Comparison of ENCODE assay signal across 9 cellular contexts in the genomic region with DNA sequence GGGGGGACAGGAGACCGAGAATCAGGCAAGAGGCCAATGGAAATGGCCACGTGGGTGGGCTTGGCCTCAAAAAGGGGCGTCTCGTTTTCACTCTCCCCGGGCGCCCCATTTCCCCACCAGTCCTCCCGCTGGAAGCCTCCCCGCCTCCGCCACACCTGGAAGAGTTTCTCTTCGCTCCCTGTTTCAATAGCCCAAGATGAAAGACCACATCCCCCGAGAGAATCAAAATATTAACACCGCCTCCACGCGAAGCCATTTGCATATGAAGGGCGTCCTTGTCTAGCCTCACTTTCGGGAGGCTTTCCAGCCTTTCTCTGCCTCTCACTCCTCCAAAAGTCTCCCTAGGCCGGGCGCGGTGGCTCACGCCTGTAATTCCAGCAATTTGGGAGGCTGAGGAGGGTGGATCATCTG. TPM values are rescaled to one million over a fixed set of nuclear protein-coding genes. Genes with fewer than 3 reads are reported as not detected.
DNase-seq lines count a peak whose midpoint lies in the region; ATAC-seq and TF ChIP-seq lines count a peak whose summit lies in the region.
"Had no signal": no experiment of that assay in that cellular context is flagged by ENCODE, and none has a peak within 500 bp of the region (broad histone marks: within the 10 kb centered on the region; RNA-seq: fewer than 3 reads in every experiment).

No MANE protein-coding gene starts in this region.

- TF ChIP-seq EP300 in suprapubic skin (IDR thresholded peaks at IDR 0.05), result no peak

- no peak overlapping the region for H3K27ac Mint-ChIP-seq in activated naive CD4-positive, alpha-beta T cell treated with anti-CD3 and anti-CD28 coated beads, Interleukin-2, amount 50 U/mL, for 24 hours
- H3K27ac Mint-ChIP-seq in activated CD8-positive, alpha-beta T cell treated with anti-CD3 and anti-CD28 coated beads, Interleukin-2, amount 10 ng/mL, durations not matched to agents 7 days and 5 days, result no peak overlapping the region

- peaks cover 3% of the 10 kb centered on the region for H3K36me3 Mint-ChIP-seq in activated naive CD4-positive, alpha-beta T cell treated with anti-CD3 and anti-CD28 coated beads, Interleukin-2, amount 50 U/mL, for 24 hours
- H3K36me3 Mint-ChIP-seq in activated CD8-positive, alpha-beta T cell treated with anti-CD3 and anti-CD28 coated beads, Interleukin-2, amount 10 ng/mL, durations not matched to agents 7 days and 5 days (ENCODE audit: low read depth), result no peaks in the 10 kb centered on the region

- peaks cover 12% of the 10 kb centered on the region for H3K27me3 ChIP-seq in suprapubic skin

- no peaks in the 10 kb centered on the region for H3K36me3 ChIP-seq in suprapubic skin
- H3K36me3 ChIP-seq: left lung had no signal

- peaks cover 44% of the 10 kb centered on the region for H3K4me1 ChIP-seq in suprapubic skin

- peak overlapping the region; percentile 59 for H3K4me3 ChIP-seq in suprapubic skin
- H3K4me3 ChIP-seq: left lung had no signal

- H3K27me3 Mint-ChIP-seq in activated naive CD4-positive, alpha-beta T cell treated with anti-CD3 and anti-CD28 coated beads, Interleukin-2, amount 50 U/mL, for 24 hours, result peaks cover 46% of the 10 kb centered on the region
- H3K27me3 Mint-ChIP-seq in activated CD8-positive, alpha-beta T cell treated with anti-CD3 and anti-CD28 coated beads, Interleukin-2, amount 10 ng/mL, durations not matched to agents 7 days and 5 days (ENCODE audit: low read depth), result peaks cover 41% of the 10 kb centered on the region

- WGBS in suprapubic skin, result 30% methylated on average over 20 of the region's 20 CpGs

- no peak for TF ChIP-seq CTCF in suprapubic skin (IDR thresholded peaks at IDR 0.05)
- no peak for TF ChIP-seq CTCF in omental fat pad (IDR thresholded peaks at IDR 0.05)

- no peaks in the 10 kb centered on the region for H3K9me3 ChIP-seq in suprapubic skin

- ATAC-seq in activated CD8-positive, alpha-beta T cell treated with anti-CD3 and anti-CD28 coated beads, Interleukin-2, amount 10 ng/mL, durations not matched to agents 7 days and 5 days, result no peak
- ATAC-seq in GM18873 (IDR thresholded peaks at IDR 0.05; ENCODE audit: low FRiP score, unreplicated experiment) (no peak), omental fat pad (ENCODE audit: low FRiP score) (no peak), GM21390 (IDR thresholded peaks at IDR 0.05; ENCODE audit: unreplicated experiment) (no peak)
- ATAC-seq: left lung had no signal

- peaks cover 29% of the 10 kb centered on the region for H3K4me1 Mint-ChIP-seq in activated naive CD4-positive, alpha-beta T cell treated with anti-CD3 and anti-CD28 coated beads, Interleukin-2, amount 50 U/mL, for 24 hours
- peaks cover 23% of the 10 kb centered on the region for H3K4me1 Mint-ChIP-seq in activated CD8-positive, alpha-beta T cell treated with anti-CD3 and anti-CD28 coated beads, Interleukin-2, amount 10 ng/mL, durations not matched to agents 7 days and 5 days (ENCODE audit: low read depth)

- H3K4me3 Mint-ChIP-seq in activated naive CD4-positive, alpha-beta T cell treated with anti-CD3 and anti-CD28 coated beads, Interleukin-2, amount 50 U/mL, for 24 hours, result peak overlapping the region; percentile 81
- H3K4me3 Mint-ChIP-seq in activated CD8-positive, alpha-beta T cell treated with anti-CD3 and anti-CD28 coated beads, Interleukin-2, amount 10 ng/mL, durations not matched to agents 7 days and 5 days, result peak overlapping the region; percentile 2

- CTCF ChIA-PET in activated CD8-positive, alpha-beta T cell treated with anti-CD3 and anti-CD28 coated beads, Interleukin-2, amount 10 ng/mL, durations not matched to agents 7 days and 5 days (lab: Charles Lee), result no interaction called here

- no peak for DNase-seq in activated naive CD4-positive, alpha-beta T cell treated with anti-CD3 and anti-CD28 coated beads, Interleukin-2, amount 50 U/mL, for 16 hours
- no peak for DNase-seq in activated CD8-positive, alpha-beta T cell treated with anti-CD3 and anti-CD28 coated beads, Interleukin-2, amount 10 ng/mL, durations not matched to agents 7 days and 5 days
- DNase-seq in iPS-NIHi7 (ENCODE audit: extremely low spot score) (peak; percentile 50), suprapubic skin (ENCODE audit: low spot score in 2 of 2) (no peak), omental fat pad (ENCODE audit: low spot score) (no peak)
- DNase-seq: left lung had no signal

- H3K27ac ChIP-seq in suprapubic skin, result no peak overlapping the region
- H3K27ac ChIP-seq: left lung had no signal

- no peak for TF ChIP-seq POLR2A in suprapubic skin (IDR thresholded peaks at IDR 0.05)

- POLR2A ChIA-PET in activated CD8-positive, alpha-beta T cell treated with anti-CD3 and anti-CD28 coated beads, Interleukin-2, amount 10 ng/mL, durations not matched to agents 7 days and 5 days (lab: Charles Lee), result no interaction called here

- peaks cover 6% of the 10 kb centered on the region for H3K9me3 Mint-ChIP-seq in activated naive CD4-positive, alpha-beta T cell treated with anti-CD3 and anti-CD28 coated beads, Interleukin-2, amount 50 U/mL, for 24 hours
- no peaks in the 10 kb centered on the region for H3K9me3 Mint-ChIP-seq in activated CD8-positive, alpha-beta T cell treated with anti-CD3 and anti-CD28 coated beads, Interleukin-2, amount 10 ng/mL, durations not matched to agents 7 days and 5 days (ENCODE audit: insufficient read depth)

RNA-seq across cellular contexts. Expression of gene OLFM2, which starts 0.7 kb away (rescaled TPM):
- 1 to 10 TPM; 9.2 to 9.9 TPM for total RNA-seq in activated CD8-positive, alpha-beta T cell treated with anti-CD3 and anti-CD28 coated beads, Interleukin-2, amount 10 ng/mL, durations not matched to agents 7 days and 5 days
- total RNA-seq in suprapubic skin (100 to 1,000 TPM in 2 of 4 donors, 10 to 100 TPM in 2; 51.5 to 114 (median 101) TPM), omental fat pad (10 to 100 TPM; 12.9 to 41.3 (median 23.6) TPM)
